Comparison of ENCODE assay signal across 1 cellular context in genomic region chr5:40823459-40823858, GRCh38.
TF ChIP-seq lines count a peak whose summit lies in the region.

No MANE protein-coding gene starts in this region.

TF ChIP-seq in A549, 52 proteins besides CTCF, POLR2A, EP300 and RAD21:
- TF ChIP-seq CHD2 (IDR thresholded peaks at IDR 0.05; ENCODE audit: low read length, partially characterized antibody) (no peak), REST (IDR thresholded peaks at IDR 0.05) (no peak), SREBF2 (IDR thresholded peaks at IDR 0.05) (no peak), FOXS1 (CRISPR knock-in tag; IDR thresholded peaks at IDR 0.05) (no peak), EHF (CRISPR knock-in tag; IDR thresholded peaks at IDR 0.05) (no peak), FOSB (CRISPR knock-in tag; IDR thresholded peaks at IDR 0.05) (no peak), E2F6 (IDR thresholded peaks at IDR 0.05; ENCODE audit: borderline replicate concordance, low read depth) (no peak), MAX (IDR thresholded peaks at IDR 0.05) (no peak), ESRRA (IDR thresholded peaks at IDR 0.05; ENCODE audit: borderline replicate concordance, low read length) (no peak), SMC3 (IDR thresholded peaks at IDR 0.05) (no peak), CEBPB (IDR thresholded peaks at IDR 0.05) (no peak), KDM1A (IDR thresholded peaks at IDR 0.05; ENCODE audit: low read depth) (no peak), PBX3 (IDR thresholded peaks at IDR 0.05) (no peak), NFE2L2 (conservative IDR thresholded peaks at IDR 0.05; ENCODE audit: low read length) (no peak), RFX5 (IDR thresholded peaks at IDR 0.05) (no peak), HES2 (IDR thresholded peaks at IDR 0.05) (no peak), FOSL2 (IDR thresholded peaks at IDR 0.05) (no peak), FOSL2 (CRISPR knock-in tag; IDR thresholded peaks at IDR 0.05) (no peak)
